Comparison of ENCODE assay signal across 8 cellular contexts in the genomic region with DNA sequence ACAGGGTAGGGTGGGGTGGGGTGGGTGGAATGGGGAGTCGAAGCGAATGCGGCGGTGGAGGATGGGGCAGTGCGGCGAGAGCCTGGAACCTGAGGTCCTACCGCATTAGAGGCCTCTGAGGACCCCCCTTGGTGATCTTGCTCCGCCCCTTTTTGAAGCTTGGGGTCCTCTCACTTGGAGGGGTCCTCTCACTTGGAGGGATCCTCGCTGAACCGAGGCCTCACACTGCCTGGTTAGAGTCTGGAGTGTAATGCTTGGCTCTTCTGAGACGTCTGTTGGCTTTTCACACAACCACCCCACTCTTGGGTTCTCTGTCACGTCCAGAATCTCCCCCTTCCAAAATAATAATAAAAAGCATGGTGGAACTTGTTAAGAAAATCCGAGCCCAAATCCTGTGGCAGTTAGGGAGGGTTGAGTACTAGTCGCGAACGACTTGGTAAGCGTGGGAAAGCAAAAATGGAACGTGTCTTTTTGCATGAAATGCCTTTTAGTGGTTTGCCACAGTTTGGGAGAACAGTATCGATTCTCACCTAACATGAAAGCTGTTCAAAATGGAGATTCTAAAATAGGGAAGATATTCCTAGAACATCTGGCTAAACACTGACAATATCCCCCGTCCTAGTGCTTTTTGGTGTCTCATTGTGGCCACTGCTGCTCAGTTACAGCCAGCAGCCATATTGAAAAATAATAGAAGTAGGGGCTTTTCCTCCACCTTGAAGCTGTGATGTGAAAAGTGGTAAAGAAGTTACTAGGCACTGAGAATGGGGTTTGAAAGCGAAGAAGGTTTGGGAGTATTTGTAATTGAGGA. TPM values are rescaled to one million over a fixed set of nuclear protein-coding genes. Genes with fewer than 3 reads are reported as not detected.
A peak's percentile ranks its signal among the peaks of the same experiment; 100 is the strongest.
DNase-seq lines count a peak whose midpoint lies in the region; ATAC-seq and TF ChIP-seq lines count a peak whose summit lies in the region.

No MANE protein-coding gene starts in this region.

- no peaks in the 10 kb centered on the region for H3K27me3 Mint-ChIP-seq in natural killer cell treated with Interleukin-12 subunit alpha and Interleukin-12 subunit beta and Interleukin-15 and Interleukin-18, amount 100 ng/mL, for 72 hours

- peak overlapping the region; percentile 90 to 95 for H3K27ac ChIP-seq in coronary artery

- peak overlapping the region; percentile 88 for H3K4me3 Mint-ChIP-seq in natural killer cell treated with Interleukin-12 subunit alpha and Interleukin-12 subunit beta and Interleukin-15 and Interleukin-18, amount 100 ng/mL, for 72 hours

- H3K4me1 Mint-ChIP-seq in natural killer cell treated with Interleukin-12 subunit alpha and Interleukin-12 subunit beta and Interleukin-15 and Interleukin-18, amount 100 ng/mL, for 72 hours (ENCODE audit: low read depth in 2 of 2), result peaks cover 15 to 27% of the 10 kb centered on the region in 2 donors

- no peak for ATAC-seq in natural killer cell treated with Interleukin-12 subunit alpha and Interleukin-12 subunit beta and Interleukin-15 and Interleukin-18, amount 100 ng/mL, for 72 hours
- ATAC-seq in GM21381 (IDR thresholded peaks at IDR 0.05; ENCODE audit: unreplicated experiment), result no peak
- no peak for ATAC-seq in HG02981 (IDR thresholded peaks at IDR 0.05; ENCODE audit: unreplicated experiment)

- H3K27ac Mint-ChIP-seq in natural killer cell treated with Interleukin-12 subunit alpha and Interleukin-12 subunit beta and Interleukin-15 and Interleukin-18, amount 100 ng/mL, for 72 hours, result peak overlapping the region; percentile 89 to 92

- peaks cover 7% of the 10 kb centered on the region for H3K36me3 Mint-ChIP-seq in natural killer cell treated with Interleukin-12 subunit alpha and Interleukin-12 subunit beta and Interleukin-15 and Interleukin-18, amount 100 ng/mL, for 72 hours

- DNase-seq in DMS79 treated with DMSO at 0.1 percent for 48 hours (lab: John Stamatoyannopoulos, UW) (peak; percentile 3), DMS79 (lab: John Stamatoyannopoulos, UW) (no peak), NCI-H446 treated with DMSO at 0.1 percent for 48 hours (lab: John Stamatoyannopoulos, UW) (peak; percentile 39), coronary artery (ENCODE audit: low spot score) (no peak), LoVo (ENCODE audit: low spot score) (no peak)
- no peak for DNase-seq in natural killer cell treated with Interleukin-12 subunit alpha and Interleukin-12 subunit beta and Interleukin-15 and Interleukin-18, amount 100 ng/mL, for 72 hours (ENCODE audit: low spot score)

- no peak for TF ChIP-seq CTCF in coronary artery (IDR thresholded peaks at IDR 0.05)

- H3K9me3 Mint-ChIP-seq in natural killer cell treated with Interleukin-12 subunit alpha and Interleukin-12 subunit beta and Interleukin-15 and Interleukin-18, amount 100 ng/mL, for 72 hours, result no peaks in the 10 kb centered on the region

- peak overlapping the region; percentile 84 for H3K4me3 ChIP-seq in coronary artery

RNA-seq across cellular contexts. Expression of gene RBX1, which starts 0.8 kb away (rescaled TPM):
- total RNA-seq in natural killer cell treated with Interleukin-12 subunit alpha and Interleukin-12 subunit beta and Interleukin-15 and Interleukin-18, amount 100 ng/mL, for 72 hours, result 10 to 100 TPM; 47.8 to 65.9 TPM

Comparison
In these comparisons a context has a peak if more than half of its experiments do, and no peak if none do; other contexts are left out.
1. DNase-seq: peak in DMS79 treated with DMSO at 0.1 percent for 48 hours (single experiment) and NCI-H446 treated with DMSO at 0.1 percent for 48 hours (single experiment); none in DMS79 (single experiment), coronary artery (single experiment), natural killer cell treated with Interleukin-12 subunit alpha and Interleukin-12 subunit beta and Interleukin-15 and Interleukin-18, amount 100 ng/mL, for 72 hours (single experiment) and LoVo (single experiment).